ENCODE assay signal across 22 cellular contexts in the genomic region with DNA sequence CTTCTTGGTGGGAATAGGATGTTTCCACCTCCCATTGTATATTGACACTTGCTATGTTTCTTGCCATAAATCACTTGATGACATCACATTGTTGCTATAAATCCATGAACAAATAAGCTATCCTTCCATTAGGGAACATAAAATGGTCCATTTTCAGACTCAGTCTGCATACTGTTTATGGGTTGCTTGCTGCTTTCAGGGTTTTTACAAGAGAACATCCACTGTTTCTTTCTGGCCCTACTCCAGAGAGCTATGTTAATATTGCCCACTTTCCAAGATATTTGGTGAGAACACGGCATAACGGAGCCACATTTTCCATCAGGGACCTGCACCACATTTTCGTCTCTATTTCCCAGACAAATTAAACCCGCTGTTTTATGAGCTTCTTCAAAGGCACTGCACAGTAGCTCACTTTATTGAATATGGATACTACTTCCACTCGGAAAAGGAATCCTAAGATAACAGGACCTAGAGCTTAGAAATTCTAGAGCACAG.
DNase-seq lines count a peak whose midpoint lies in the region; ATAC-seq, FAIRE-seq and TF ChIP-seq lines count a peak whose summit lies in the region.
"Had no signal": no experiment of that assay in that cellular context is flagged by ENCODE, and none has a peak within 500 bp of the region (broad histone marks: within the 10 kb centered on the region; RNA-seq: fewer than 3 reads in every experiment).

No MANE protein-coding gene starts in this region.

- H3K4me1 ChIP-seq in HEK293 (ENCODE audit: control insufficient read depth, insufficient read depth, low read length) (peaks cover 6% of the 10 kb centered on the region), ascending aorta (no peaks in the 10 kb centered on the region)
- H3K4me1 ChIP-seq: BLaER1, Caco-2 had no signal

- H3K36me3 ChIP-seq in HEK293 (ENCODE audit: control insufficient read depth in 2 of 2, insufficient read depth in 1 of 2, low read length in 2 of 2) (no peaks in the 10 kb centered on the region), ascending aorta (no peaks in the 10 kb centered on the region)
- H3K36me3 ChIP-seq: BLaER1 had no signal

- TF ChIP-seq CTCF in HEK293 (tag by site-specific recombination; IDR thresholded peaks at IDR 0.05) (no peak), ascending aorta (IDR thresholded peaks at IDR 0.05) (no peak)

- no peak overlapping the region for H3K4me3 ChIP-seq in HEK293 (ENCODE audit: low read depth, low read length)
- H3K4me3 ChIP-seq in ascending aorta: no peak overlapping the region
- H3K4me3 ChIP-seq: BLaER1, GM23248 had no signal

- CTCF ChIA-PET in HEK293 (lab: Yijun Ruan, JAX): no interaction called here

- no peak for ATAC-seq in HG03097 (IDR thresholded peaks at IDR 0.05; ENCODE audit: low FRiP score, unreplicated experiment)
- ATAC-seq: CD8-positive, alpha-beta T cell had no signal

- H3K27me3 ChIP-seq in ascending aorta: no peaks in the 10 kb centered on the region
- H3K27me3 ChIP-seq: BLaER1 had no signal

- intact Hi-C loops in ascending aorta (cut with DNase I): no loop called here

- DNase-seq in DMS53 (lab: John Stamatoyannopoulos, UW) (peak; percentile 25), DMS53 treated with DMSO at 0.1 percent for 48 hours (lab: John Stamatoyannopoulos, UW; ENCODE audit: unreplicated experiment) (no peak), NCI-H69 (lab: John Stamatoyannopoulos, UW) (peak; percentile 50), urothelium cell line (ENCODE audit: low spot score) (no peak), ascending aorta (ENCODE audit: low spot score in 2 of 2) (no peak)
- DNase-seq: Caco-2; CD4-positive, CD25-positive, alpha-beta regulatory T cell; CD8-positive, alpha-beta T cell; DND-41; GM23248; H7; HCEC 1CT; HFFc6 had no signal

- FAIRE-seq in urothelium cell line (lab: Jason Lieb, UNC): peak; percentile 75
- FAIRE-seq: G401.6, GM12892, GM19239, H1 had no signal

- H3K9me3 ChIP-seq in HEK293 (ENCODE audit: control insufficient read depth, insufficient read depth, low read depth, low read length): no peaks in the 10 kb centered on the region
- H3K9me3 ChIP-seq in ascending aorta: no peaks in the 10 kb centered on the region

- POLR2A ChIA-PET in HEK293 (lab: Yijun Ruan, JAX): no interaction called here

- H3K27ac ChIP-seq in HEK293 (ENCODE audit: extremely low read depth, low read depth, low read length): peak overlapping the region; percentile 58; the same call in 1 of the 2 replicates
- H3K27ac ChIP-seq in ascending aorta: no peak overlapping the region
- H3K27ac ChIP-seq: 22Rv1, BLaER1, C4-2B, GM23248 had no signal

TF ChIP-seq in HEK293, 187 proteins besides CTCF, POLR2A, EP300 and RAD21 (continues in another document):
- TF ChIP-seq GFI1B (tag by site-specific recombination; IDR thresholded peaks at IDR 0.05): peak; percentile 71
- no peak for TF ChIP-seq ZNF571 (tag by site-specific recombination; IDR thresholded peaks at IDR 0.05)
- TF ChIP-seq, protein P1, sequence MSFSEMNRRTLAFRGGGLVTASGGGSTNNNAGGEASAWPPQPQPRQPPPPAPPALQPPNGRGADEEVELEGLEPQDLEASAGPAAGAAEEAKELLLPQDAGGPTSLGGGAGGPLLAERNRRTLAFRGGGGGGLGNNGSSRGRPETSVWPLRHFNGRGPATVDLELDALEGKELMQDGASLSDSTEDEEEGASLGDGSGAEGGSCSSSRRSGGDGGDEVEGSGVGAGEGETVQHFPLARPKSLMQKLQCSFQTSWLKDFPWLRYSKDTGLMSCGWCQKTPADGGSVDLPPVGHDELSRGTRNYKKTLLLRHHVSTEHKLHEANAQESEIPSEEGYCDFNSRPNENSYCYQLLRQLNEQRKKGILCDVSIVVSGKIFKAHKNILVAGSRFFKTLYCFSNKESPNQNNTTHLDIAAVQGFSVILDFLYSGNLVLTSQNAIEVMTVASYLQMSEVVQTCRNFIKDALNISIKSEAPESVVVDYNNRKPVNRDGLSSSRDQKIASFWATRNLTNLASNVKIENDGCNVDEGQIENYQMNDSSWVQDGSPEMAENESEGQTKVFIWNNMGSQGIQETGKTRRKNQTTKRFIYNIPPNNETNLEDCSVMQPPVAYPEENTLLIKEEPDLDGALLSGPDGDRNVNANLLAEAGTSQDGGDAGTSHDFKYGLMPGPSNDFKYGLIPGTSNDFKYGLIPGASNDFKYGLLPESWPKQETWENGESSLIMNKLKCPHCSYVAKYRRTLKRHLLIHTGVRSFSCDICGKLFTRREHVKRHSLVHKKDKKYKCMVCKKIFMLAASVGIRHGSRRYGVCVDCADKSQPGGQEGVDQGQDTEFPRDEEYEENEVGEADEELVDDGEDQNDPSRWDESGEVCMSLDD (tag by site-specific recombination; IDR thresholded peaks at IDR 0.05): no peak
- no peak for TF ChIP-seq ZNF501 (tag by site-specific recombination; IDR thresholded peaks at IDR 0.05)
- TF ChIP-seq ZNF473 (tag by site-specific recombination; IDR thresholded peaks at IDR 0.05): no peak
- TF ChIP-seq ZNF10 (tag by site-specific recombination; IDR thresholded peaks at IDR 0.05): peak; percentile 77; the same call in 1 of the 2 replicates
- TF ChIP-seq KLF9 (tag by site-specific recombination; IDR thresholded peaks at IDR 0.05; ENCODE audit: low read depth): peak; percentile 36; the same call in 1 of the 2 replicates
- TF ChIP-seq, protein P2, sequence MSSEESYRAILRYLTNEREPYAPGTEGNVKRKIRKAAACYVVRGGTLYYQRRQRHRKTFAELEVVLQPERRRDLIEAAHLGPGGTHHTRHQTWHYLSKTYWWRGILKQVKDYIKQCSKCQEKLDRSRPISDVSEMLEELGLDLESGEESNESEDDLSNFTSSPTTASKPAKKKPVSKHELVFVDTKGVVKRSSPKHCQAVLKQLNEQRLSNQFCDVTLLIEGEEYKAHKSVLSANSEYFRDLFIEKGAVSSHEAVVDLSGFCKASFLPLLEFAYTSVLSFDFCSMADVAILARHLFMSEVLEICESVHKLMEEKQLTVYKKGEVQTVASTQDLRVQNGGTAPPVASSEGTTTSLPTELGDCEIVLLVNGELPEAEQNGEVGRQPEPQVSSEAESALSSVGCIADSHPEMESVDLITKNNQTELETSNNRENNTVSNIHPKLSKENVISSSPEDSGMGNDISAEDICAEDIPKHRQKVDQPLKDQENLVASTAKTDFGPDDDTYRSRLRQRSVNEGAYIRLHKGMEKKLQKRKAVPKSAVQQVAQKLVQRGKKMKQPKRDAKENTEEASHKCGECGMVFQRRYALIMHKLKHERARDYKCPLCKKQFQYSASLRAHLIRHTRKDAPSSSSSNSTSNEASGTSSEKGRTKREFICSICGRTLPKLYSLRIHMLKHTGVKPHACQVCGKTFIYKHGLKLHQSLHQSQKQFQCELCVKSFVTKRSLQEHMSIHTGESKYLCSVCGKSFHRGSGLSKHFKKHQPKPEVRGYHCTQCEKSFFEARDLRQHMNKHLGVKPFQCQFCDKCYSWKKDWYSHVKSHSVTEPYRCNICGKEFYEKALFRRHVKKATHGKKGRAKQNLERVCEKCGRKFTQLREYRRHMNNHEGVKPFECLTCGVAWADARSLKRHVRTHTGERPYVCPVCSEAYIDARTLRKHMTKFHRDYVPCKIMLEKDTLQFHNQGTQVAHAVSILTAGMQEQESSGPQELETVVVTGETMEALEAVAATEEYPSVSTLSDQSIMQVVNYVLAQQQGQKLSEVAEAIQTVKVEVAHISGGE (tag by site-specific recombination; conservative IDR thresholded peaks at IDR 0.05; ENCODE audit: low read depth): peak; percentile 53; the same call in 1 of the 2 replicates
- peak; percentile 98 for TF ChIP-seq TCF7L2 (IDR thresholded peaks at IDR 0.05; ENCODE audit: borderline replicate concordance, low read depth, low read length)
- TF ChIP-seq ZFP37 (tag by site-specific recombination; IDR thresholded peaks at IDR 0.05): no peak
- TF ChIP-seq, protein P3, sequence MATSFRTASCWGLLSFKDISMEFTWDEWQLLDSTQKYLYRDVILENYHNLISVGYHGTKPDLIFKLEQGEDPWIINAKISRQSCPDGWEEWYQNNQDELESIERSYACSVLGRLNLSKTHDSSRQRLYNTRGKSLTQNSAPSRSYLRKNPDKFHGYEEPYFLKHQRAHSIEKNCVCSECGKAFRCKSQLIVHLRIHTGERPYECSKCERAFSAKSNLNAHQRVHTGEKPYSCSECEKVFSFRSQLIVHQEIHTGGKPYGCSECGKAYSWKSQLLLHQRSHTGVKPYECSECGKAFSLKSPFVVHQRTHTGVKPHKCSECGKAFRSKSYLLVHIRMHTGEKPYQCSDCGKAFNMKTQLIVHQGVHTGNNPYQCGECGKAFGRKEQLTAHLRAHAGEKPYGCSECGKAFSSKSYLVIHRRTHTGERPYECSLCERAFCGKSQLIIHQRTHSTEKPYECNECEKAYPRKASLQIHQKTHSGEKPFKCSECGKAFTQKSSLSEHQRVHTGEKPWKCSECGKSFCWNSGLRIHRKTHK (tag by site-specific recombination; IDR thresholded peaks at IDR 0.05): no peak
- TF ChIP-seq ZNF248 (tag by site-specific recombination; IDR thresholded peaks at IDR 0.05): no peak
- TF ChIP-seq, protein P4, sequence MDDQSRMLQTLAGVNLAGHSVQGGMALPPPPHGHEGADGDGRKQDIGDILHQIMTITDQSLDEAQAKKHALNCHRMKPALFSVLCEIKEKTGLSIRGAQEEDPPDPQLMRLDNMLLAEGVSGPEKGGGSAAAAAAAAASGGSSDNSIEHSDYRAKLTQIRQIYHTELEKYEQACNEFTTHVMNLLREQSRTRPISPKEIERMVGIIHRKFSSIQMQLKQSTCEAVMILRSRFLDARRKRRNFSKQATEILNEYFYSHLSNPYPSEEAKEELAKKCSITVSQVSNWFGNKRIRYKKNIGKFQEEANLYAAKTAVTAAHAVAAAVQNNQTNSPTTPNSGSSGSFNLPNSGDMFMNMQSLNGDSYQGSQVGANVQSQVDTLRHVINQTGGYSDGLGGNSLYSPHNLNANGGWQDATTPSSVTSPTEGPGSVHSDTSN (CRISPR knock-in tag; IDR thresholded peaks at IDR 0.05): no peak
- TF ChIP-seq, protein P5, sequence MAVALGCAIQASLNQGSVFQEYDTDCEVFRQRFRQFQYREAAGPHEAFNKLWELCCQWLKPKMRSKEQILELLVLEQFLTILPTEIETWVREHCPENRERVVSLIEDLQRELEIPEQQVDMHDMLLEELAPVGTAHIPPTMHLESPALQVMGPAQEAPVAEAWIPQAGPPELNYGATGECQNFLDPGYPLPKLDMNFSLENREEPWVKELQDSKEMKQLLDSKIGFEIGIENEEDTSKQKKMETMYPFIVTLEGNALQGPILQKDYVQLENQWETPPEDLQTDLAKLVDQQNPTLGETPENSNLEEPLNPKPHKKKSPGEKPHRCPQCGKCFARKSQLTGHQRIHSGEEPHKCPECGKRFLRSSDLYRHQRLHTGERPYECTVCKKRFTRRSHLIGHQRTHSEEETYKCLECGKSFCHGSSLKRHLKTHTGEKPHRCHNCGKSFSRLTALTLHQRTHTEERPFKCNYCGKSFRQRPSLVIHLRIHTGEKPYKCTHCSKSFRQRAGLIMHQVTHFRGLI (tag by site-specific recombination; IDR thresholded peaks at IDR 0.05): no peak
- TF ChIP-seq OVOL3 (tag by site-specific recombination; IDR thresholded peaks at IDR 0.05): peak; percentile 97

Comparison
In these comparisons a context has a peak if more than half of its experiments do, and no peak if none do; other contexts are left out.
1. DNase-seq: peak in DMS53 (single experiment) and NCI-H69 (single experiment); none in DMS53 treated with DMSO at 0.1 percent for 48 hours (single experiment), urothelium cell line (single experiment) and ascending aorta (0 of 2).